1 cellular context compared by ENCODE assay signal in the genomic region with DNA sequence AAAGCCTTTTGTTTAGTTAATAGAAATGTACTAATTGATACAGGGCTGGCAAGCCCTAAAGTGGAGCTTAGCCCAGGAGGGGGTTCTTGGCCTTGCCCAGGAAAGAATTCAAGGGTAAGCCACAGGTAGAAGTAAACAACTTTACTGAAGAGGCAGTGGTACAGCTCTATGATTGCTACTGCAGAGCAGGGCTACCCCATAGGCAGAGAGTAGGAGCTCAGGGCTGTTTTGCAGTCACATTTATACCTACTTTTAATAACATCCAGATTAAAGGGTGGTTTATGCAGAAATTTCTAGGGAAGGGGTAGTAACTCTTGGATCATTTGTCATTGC.
TF ChIP-seq lines count a peak whose summit lies in the region.

No MANE protein-coding gene starts in this region.

TF ChIP-seq in SK-N-SH, 30 proteins besides CTCF, POLR2A, EP300 and RAD21 (continued from another document):
- TF ChIP-seq, protein P1, sequence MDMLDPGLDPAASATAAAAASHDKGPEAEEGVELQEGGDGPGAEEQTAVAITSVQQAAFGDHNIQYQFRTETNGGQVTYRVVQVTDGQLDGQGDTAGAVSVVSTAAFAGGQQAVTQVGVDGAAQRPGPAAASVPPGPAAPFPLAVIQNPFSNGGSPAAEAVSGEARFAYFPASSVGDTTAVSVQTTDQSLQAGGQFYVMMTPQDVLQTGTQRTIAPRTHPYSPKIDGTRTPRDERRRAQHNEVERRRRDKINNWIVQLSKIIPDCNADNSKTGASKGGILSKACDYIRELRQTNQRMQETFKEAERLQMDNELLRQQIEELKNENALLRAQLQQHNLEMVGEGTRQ (IDR thresholded peaks at IDR 0.05; ENCODE audit: borderline replicate concordance, low read depth, low read length), result no peak
- TF ChIP-seq RCOR1 (IDR thresholded peaks at IDR 0.05; ENCODE audit: low read length) (no peak), RXRA (IDR thresholded peaks at IDR 0.05; ENCODE audit: borderline replicate concordance, low read depth) (no peak), YY1 (IDR thresholded peaks at IDR 0.05; ENCODE audit: low read depth) (no peak), RFX5 (IDR thresholded peaks at IDR 0.05; ENCODE audit: low read length) (no peak), GABPA (IDR thresholded peaks at IDR 0.05; ENCODE audit: low read depth) (no peak)
- TF ChIP-seq, protein P2, sequence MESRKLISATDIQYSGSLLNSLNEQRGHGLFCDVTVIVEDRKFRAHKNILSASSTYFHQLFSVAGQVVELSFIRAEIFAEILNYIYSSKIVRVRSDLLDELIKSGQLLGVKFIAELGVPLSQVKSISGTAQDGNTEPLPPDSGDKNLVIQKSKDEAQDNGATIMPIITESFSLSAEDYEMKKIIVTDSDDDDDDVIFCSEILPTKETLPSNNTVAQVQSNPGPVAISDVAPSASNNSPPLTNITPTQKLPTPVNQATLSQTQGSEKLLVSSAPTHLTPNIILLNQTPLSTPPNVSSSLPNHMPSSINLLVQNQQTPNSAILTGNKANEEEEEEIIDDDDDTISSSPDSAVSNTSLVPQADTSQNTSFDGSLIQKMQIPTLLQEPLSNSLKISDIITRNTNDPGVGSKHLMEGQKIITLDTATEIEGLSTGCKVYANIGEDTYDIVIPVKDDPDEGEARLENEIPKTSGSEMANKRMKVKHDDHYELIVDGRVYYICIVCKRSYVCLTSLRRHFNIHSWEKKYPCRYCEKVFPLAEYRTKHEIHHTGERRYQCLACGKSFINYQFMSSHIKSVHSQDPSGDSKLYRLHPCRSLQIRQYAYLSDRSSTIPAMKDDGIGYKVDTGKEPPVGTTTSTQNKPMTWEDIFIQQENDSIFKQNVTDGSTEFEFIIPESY (IDR thresholded peaks at IDR 0.05; ENCODE audit: borderline replicate concordance, low read depth), result no peak
